ENCODE assay signal across 3 cellular contexts in the genomic region with DNA sequence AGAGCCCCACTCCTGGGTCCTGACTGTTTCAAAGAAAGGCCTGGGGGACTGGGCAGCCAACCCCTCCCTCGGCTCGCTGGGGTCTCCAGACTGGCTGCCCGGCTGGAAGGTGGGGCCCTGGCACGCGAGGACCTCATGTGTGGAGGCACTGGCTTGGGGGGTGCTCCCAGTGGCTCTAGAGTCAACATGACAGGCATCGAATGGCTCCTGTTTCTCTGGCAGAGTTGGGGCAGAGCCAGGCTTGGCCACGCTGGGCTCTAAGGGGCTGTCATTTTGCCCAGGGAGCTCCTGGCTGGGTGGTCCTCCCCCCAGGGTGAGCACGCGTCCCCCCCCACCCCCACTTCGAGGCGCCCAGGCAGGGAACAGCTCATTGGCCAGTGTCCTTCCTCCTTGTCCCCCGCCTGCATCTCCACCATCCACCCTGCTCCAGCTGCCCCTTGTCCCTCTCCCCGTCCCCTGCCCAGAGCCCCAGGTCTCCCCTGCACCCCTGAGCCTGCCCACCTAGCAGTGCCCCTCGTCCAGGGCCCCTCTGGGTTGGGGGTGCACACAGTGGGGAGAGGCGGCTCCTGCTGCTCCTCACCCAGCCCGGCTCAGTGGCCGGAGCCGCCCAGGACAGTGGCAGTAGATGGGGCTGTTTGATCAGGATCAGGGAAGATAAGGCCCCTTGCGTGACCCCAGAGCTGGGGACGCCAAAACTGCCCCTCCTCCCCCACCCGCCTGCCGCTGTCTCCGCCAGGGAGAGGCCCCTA.
TF ChIP-seq lines count a peak whose summit lies in the region.

No MANE protein-coding gene starts in this region.

TF ChIP-seq in HCT116, 20 proteins besides CTCF, POLR2A, EP300 and RAD21:
- TF ChIP-seq POLR2AphosphoS5 (IDR thresholded peaks at IDR 0.05; ENCODE audit: low read depth, low read length), result no peak
- TF ChIP-seq, protein P1, sequence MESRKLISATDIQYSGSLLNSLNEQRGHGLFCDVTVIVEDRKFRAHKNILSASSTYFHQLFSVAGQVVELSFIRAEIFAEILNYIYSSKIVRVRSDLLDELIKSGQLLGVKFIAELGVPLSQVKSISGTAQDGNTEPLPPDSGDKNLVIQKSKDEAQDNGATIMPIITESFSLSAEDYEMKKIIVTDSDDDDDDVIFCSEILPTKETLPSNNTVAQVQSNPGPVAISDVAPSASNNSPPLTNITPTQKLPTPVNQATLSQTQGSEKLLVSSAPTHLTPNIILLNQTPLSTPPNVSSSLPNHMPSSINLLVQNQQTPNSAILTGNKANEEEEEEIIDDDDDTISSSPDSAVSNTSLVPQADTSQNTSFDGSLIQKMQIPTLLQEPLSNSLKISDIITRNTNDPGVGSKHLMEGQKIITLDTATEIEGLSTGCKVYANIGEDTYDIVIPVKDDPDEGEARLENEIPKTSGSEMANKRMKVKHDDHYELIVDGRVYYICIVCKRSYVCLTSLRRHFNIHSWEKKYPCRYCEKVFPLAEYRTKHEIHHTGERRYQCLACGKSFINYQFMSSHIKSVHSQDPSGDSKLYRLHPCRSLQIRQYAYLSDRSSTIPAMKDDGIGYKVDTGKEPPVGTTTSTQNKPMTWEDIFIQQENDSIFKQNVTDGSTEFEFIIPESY (IDR thresholded peaks at IDR 0.05; ENCODE audit: extremely low read depth, insufficient replicate concordance, low read length), result no peak
- no peak for TF ChIP-seq ZNF274 (IDR thresholded peaks at IDR 0.05; ENCODE audit: low read depth, low read length)
- no peak for TF ChIP-seq SIN3A (IDR thresholded peaks at IDR 0.05; ENCODE audit: low read depth)
- TF ChIP-seq JUND (IDR thresholded peaks at IDR 0.05), result no peak
TF ChIP-seq in HCT116: peak in this region for 0.

TF ChIP-seq in SK-N-SH, 30 proteins besides CTCF, POLR2A, EP300 and RAD21:
- TF ChIP-seq TAF1 (IDR thresholded peaks at IDR 0.05; ENCODE audit: borderline replicate concordance, low read depth, low read length), result no peak
- no peak for TF ChIP-seq FOXJ3 (CRISPR knock-in tag; IDR thresholded peaks at IDR 0.05)
- no peak for TF ChIP-seq SMC3 (IDR thresholded peaks at IDR 0.05; ENCODE audit: low read depth, low read length)
- TF ChIP-seq CHD2 (IDR thresholded peaks at IDR 0.05; ENCODE audit: low read length, partially characterized antibody), result no peak
- no peak for TF ChIP-seq RCOR1 (IDR thresholded peaks at IDR 0.05; ENCODE audit: low read length)
- no peak for TF ChIP-seq MXI1 (IDR thresholded peaks at IDR 0.05; ENCODE audit: low read depth, low read length)
- TF ChIP-seq JUND (IDR thresholded peaks at IDR 0.05), result no peak
- TF ChIP-seq RXRA (IDR thresholded peaks at IDR 0.05; ENCODE audit: borderline replicate concordance, low read depth), result no peak
- TF ChIP-seq, protein P2, sequence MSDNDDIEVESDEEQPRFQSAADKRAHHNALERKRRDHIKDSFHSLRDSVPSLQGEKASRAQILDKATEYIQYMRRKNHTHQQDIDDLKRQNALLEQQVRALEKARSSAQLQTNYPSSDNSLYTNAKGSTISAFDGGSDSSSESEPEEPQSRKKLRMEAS (IDR thresholded peaks at IDR 0.05; ENCODE audit: low read depth), result no peak
- TF ChIP-seq, protein P3, sequence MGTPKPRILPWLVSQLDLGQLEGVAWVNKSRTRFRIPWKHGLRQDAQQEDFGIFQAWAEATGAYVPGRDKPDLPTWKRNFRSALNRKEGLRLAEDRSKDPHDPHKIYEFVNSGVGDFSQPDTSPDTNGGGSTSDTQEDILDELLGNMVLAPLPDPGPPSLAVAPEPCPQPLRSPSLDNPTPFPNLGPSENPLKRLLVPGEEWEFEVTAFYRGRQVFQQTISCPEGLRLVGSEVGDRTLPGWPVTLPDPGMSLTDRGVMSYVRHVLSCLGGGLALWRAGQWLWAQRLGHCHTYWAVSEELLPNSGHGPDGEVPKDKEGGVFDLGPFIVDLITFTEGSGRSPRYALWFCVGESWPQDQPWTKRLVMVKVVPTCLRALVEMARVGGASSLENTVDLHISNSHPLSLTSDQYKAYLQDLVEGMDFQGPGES (IDR thresholded peaks at IDR 0.05; ENCODE audit: low read depth, low read length), result no peak
- no peak for TF ChIP-seq NRF1 (IDR thresholded peaks at IDR 0.05; ENCODE audit: low read depth, low read length)

TF ChIP-seq in HepG2, 621 proteins besides CTCF, POLR2A, EP300 and RAD21 (continues in another document):
- TF ChIP-seq ZFX (CRISPR knock-in tag; IDR thresholded peaks at IDR 0.05; ENCODE audit: low read depth) (no peak; the same call in 1 of the 2 replicates), SOX5 (CRISPR knock-in tag; IDR thresholded peaks at IDR 0.05; ENCODE audit: borderline replicate concordance) (no peak), SAP130 (CRISPR knock-in tag; IDR thresholded peaks at IDR 0.05; ENCODE audit: low read depth) (peak; percentile 48; the same call in 1 of the 2 replicates), CBX5 (CRISPR knock-in tag; IDR thresholded peaks at IDR 0.05; ENCODE audit: borderline replicate concordance) (no peak), RXRA (CRISPR knock-in tag; IDR thresholded peaks at IDR 0.05) (peak; percentile 78), SRSF9 (IDR thresholded peaks at IDR 0.05; ENCODE audit: borderline replicate concordance, insufficient read depth, low read depth, low read length, poor library complexity, severe bottlenecking) (no peak), ZNF564 (CRISPR knock-in tag; IDR thresholded peaks at IDR 0.05) (no peak), ZFY (CRISPR knock-in tag; IDR thresholded peaks at IDR 0.05) (peak; percentile 33; the same call in 1 of the 2 replicates), SP140L (CRISPR knock-in tag; IDR thresholded peaks at IDR 0.05; ENCODE audit: borderline replicate concordance) (no peak), ZNF225 (CRISPR knock-in tag; IDR thresholded peaks at IDR 0.05) (no peak), TSC22D2 (CRISPR knock-in tag; IDR thresholded peaks at IDR 0.05; ENCODE audit: borderline replicate concordance) (no peak), ZNF431 (CRISPR knock-in tag; IDR thresholded peaks at IDR 0.05; ENCODE audit: borderline replicate concordance, low read depth) (no peak), KDM2A (CRISPR knock-in tag; IDR thresholded peaks at IDR 0.05; ENCODE audit: borderline replicate concordance, low read depth) (0 out of 2 replicates have a peak, but pooled peaks have one; percentile 20), ZNF563 (CRISPR knock-in tag; IDR thresholded peaks at IDR 0.05) (no peak), TBL1XR1 (IDR thresholded peaks at IDR 0.05; ENCODE audit: borderline replicate concordance, low read length, partially characterized antibody) (no peak), CCAR2 (optimal IDR thresholded peaks at IDR 0.05; ENCODE audit: low read depth, low read length) (no peak), STAG1 (CRISPR knock-in tag; IDR thresholded peaks at IDR 0.05) (peak; percentile 54), HES4 (CRISPR knock-in tag; IDR thresholded peaks at IDR 0.05; ENCODE audit: borderline replicate concordance) (no peak), PHF21A (CRISPR knock-in tag; IDR thresholded peaks at IDR 0.05) (no peak)
- TF ChIP-seq, protein P4, sequence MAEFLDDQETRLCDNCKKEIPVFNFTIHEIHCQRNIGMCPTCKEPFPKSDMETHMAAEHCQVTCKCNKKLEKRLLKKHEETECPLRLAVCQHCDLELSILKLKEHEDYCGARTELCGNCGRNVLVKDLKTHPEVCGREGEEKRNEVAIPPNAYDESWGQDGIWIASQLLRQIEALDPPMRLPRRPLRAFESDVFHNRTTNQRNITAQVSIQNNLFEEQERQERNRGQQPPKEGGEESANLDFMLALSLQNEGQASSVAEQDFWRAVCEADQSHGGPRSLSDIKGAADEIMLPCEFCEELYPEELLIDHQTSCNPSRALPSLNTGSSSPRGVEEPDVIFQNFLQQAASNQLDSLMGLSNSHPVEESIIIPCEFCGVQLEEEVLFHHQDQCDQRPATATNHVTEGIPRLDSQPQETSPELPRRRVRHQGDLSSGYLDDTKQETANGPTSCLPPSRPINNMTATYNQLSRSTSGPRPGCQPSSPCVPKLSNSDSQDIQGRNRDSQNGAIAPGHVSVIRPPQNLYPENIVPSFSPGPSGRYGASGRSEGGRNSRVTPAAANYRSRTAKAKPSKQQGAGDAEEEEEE (CRISPR knock-in tag; IDR thresholded peaks at IDR 0.05; ENCODE audit: borderline replicate concordance), result no peak
- TF ChIP-seq, protein P5, sequence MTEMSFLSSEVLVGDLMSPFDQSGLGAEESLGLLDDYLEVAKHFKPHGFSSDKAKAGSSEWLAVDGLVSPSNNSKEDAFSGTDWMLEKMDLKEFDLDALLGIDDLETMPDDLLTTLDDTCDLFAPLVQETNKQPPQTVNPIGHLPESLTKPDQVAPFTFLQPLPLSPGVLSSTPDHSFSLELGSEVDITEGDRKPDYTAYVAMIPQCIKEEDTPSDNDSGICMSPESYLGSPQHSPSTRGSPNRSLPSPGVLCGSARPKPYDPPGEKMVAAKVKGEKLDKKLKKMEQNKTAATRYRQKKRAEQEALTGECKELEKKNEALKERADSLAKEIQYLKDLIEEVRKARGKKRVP (CRISPR knock-in tag; IDR thresholded peaks at IDR 0.05), result no peak
- TF ChIP-seq, protein P6, sequence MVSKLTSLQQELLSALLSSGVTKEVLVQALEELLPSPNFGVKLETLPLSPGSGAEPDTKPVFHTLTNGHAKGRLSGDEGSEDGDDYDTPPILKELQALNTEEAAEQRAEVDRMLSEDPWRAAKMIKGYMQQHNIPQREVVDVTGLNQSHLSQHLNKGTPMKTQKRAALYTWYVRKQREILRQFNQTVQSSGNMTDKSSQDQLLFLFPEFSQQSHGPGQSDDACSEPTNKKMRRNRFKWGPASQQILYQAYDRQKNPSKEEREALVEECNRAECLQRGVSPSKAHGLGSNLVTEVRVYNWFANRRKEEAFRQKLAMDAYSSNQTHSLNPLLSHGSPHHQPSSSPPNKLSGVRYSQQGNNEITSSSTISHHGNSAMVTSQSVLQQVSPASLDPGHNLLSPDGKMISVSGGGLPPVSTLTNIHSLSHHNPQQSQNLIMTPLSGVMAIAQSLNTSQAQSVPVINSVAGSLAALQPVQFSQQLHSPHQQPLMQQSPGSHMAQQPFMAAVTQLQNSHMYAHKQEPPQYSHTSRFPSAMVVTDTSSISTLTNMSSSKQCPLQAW (CRISPR knock-in tag; IDR thresholded peaks at IDR 0.05), result peak; percentile 38; the same call in 1 of the 2 replicates
- TF ChIP-seq, protein P7, sequence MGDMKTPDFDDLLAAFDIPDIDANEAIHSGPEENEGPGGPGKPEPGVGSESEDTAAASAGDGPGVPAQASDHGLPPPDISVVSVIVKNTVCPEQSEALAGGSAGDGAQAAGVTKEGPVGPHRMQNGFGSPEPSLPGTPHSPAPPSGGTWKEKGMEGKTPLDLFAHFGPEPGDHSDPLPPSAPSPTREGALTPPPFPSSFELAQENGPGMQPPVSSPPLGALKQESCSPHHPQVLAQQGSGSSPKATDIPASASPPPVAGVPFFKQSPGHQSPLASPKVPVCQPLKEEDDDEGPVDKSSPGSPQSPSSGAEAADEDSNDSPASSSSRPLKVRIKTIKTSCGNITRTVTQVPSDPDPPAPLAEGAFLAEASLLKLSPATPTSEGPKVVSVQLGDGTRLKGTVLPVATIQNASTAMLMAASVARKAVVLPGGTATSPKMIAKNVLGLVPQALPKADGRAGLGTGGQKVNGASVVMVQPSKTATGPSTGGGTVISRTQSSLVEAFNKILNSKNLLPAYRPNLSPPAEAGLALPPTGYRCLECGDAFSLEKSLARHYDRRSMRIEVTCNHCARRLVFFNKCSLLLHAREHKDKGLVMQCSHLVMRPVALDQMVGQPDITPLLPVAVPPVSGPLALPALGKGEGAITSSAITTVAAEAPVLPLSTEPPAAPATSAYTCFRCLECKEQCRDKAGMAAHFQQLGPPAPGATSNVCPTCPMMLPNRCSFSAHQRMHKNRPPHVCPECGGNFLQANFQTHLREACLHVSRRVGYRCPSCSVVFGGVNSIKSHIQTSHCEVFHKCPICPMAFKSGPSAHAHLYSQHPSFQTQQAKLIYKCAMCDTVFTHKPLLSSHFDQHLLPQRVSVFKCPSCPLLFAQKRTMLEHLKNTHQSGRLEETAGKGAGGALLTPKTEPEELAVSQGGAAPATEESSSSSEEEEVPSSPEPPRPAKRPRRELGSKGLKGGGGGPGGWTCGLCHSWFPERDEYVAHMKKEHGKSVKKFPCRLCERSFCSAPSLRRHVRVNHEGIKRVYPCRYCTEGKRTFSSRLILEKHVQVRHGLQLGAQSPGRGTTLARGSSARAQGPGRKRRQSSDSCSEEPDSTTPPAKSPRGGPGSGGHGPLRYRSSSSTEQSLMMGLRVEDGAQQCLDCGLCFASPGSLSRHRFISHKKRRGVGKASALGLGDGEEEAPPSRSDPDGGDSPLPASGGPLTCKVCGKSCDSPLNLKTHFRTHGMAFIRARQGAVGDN (CRISPR knock-in tag; IDR thresholded peaks at IDR 0.05), result peak; percentile 44
- TF ChIP-seq, protein P2 (IDR thresholded peaks at IDR 0.05), result no peak
- TF ChIP-seq, protein P8, sequence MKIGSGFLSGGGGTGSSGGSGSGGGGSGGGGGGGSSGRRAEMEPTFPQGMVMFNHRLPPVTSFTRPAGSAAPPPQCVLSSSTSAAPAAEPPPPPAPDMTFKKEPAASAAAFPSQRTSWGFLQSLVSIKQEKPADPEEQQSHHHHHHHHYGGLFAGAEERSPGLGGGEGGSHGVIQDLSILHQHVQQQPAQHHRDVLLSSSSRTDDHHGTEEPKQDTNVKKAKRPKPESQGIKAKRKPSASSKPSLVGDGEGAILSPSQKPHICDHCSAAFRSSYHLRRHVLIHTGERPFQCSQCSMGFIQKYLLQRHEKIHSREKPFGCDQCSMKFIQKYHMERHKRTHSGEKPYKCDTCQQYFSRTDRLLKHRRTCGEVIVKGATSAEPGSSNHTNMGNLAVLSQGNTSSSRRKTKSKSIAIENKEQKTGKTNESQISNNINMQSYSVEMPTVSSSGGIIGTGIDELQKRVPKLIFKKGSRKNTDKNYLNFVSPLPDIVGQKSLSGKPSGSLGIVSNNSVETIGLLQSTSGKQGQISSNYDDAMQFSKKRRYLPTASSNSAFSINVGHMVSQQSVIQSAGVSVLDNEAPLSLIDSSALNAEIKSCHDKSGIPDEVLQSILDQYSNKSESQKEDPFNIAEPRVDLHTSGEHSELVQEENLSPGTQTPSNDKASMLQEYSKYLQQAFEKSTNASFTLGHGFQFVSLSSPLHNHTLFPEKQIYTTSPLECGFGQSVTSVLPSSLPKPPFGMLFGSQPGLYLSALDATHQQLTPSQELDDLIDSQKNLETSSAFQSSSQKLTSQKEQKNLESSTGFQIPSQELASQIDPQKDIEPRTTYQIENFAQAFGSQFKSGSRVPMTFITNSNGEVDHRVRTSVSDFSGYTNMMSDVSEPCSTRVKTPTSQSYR (CRISPR knock-in tag; IDR thresholded peaks at IDR 0.05; ENCODE audit: borderline replicate concordance), result peak; percentile 38; the same call in 1 of the 2 replicates
- TF ChIP-seq, protein P9, sequence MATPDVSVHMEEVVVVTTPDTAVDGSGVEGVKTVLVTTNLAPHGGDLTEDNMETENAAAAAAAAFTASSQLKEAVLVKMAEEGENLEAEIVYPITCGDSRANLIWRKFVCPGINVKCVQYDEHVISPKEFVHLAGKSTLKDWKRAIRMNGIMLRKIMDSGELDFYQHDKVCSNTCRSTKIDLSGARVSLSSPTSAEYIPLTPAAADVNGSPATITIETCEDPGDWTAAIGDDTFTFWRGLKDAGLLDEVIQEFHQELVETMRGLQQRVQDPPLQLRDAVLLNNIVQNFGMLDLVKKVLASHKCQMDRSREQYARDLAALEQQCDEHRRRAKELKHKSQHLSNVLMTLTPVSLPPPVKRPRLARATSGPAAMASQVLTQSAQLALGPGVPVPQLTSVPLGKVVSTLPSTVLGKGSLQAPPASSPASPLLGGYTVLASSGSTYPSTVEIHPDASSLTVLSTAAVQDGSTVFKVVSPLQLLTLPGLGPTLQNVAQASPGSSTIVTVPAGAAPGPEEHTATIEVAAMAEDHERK (CRISPR knock-in tag; IDR thresholded peaks at IDR 0.05; ENCODE audit: low read depth), result no peak
